Comparison of ENCODE assay signal across 8 cellular contexts in the genomic region with DNA sequence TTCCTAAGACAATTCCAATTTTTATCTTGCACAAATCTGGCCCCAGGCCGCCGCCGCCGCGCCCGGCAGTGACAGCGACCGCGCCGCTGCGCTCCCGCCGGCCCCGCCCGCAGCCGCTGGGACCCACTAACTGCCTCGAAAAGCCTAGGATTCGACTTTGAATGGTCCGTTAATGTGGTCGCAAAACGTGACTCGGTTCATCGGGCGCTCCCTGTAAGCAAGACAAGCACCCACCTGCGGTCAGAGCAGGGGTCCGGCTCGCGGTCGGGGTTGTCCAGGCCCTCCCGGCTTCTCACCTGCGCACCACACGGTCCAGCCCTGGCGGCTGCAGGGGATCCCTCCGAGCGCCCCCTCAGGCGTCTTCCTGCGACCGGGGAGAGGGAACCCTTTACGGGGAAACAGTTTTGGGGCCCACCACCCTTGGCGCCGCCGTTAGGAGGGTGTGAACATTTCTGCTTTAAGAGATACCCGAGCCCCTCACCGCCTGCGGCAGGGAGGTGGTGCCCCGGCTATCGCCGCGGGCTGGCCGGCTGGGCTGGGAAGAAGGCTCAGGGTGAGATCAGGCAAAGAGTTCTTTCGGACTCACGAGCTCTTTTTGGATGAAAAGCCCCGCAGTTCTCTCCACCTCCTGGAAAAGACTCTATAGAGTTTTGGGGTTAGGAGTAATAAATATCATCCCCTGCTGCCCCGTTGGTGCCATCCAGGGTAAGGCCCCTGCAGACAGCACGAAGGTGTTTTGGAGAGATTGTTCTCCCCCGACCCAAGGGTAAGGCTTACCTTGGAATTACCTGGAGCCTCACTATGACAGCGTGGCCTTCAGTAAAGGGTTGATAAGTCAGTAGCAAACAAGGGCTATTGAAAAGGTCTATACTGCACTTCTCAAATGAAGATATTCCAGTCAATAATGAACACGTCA. TPM values are rescaled to one million over a fixed set of nuclear protein-coding genes. Genes with fewer than 3 reads are reported as not detected.
DNase-seq lines count a peak whose midpoint lies in the region; ATAC-seq and TF ChIP-seq lines count a peak whose summit lies in the region.

No MANE protein-coding gene starts in this region.

- no peak for TF ChIP-seq CTCF in breast epithelium (IDR thresholded peaks at IDR 0.05)
- no peak for TF ChIP-seq CTCF in MCF 10A (IDR thresholded peaks at IDR 0.05; ENCODE audit: unreplicated experiment)
- TF ChIP-seq CTCF in activated B cell treated with CpG ODN at 0.5 μM for 24 hours (IDR thresholded peaks at IDR 0.05), result no peak
- no peak for TF ChIP-seq CTCF in gastroesophageal sphincter (IDR thresholded peaks at IDR 0.05)
- TF ChIP-seq CTCF in psoas muscle (IDR thresholded peaks at IDR 0.05), result no peak

- H3K4me3 Mint-ChIP-seq in MCF 10A (ENCODE audit: unreplicated experiment) (no peak overlapping the region), activated B cell treated with CpG ODN at 0.5 μM for 24 hours (peak overlapping the region; percentile 59)

- peaks cover 11% of the 10 kb centered on the region for H3K27me3 Mint-ChIP-seq in MCF 10A (ENCODE audit: insufficient read depth, unreplicated experiment)
- H3K27me3 Mint-ChIP-seq in activated B cell treated with CpG ODN at 0.5 μM for 24 hours, result peaks cover 24% of the 10 kb centered on the region

- CTCF ChIA-PET in MCF 10A (lab: Yijun Ruan, JAX) (interaction anchor here (0.6 kb wide), 1 partner anchor 10 kb away, joined by 4 read pairs; no protein-coding TSS in a partner anchor), activated B cell treated with CpG ODN at 0.5 μM for 24 hours (lab: Charles Lee) (no interaction called here)

- no peak for TF ChIP-seq EP300 in gastroesophageal sphincter (IDR thresholded peaks at IDR 0.05)

- no peaks in the 10 kb centered on the region for H3K36me3 Mint-ChIP-seq in MCF 10A (ENCODE audit: insufficient read depth, unreplicated experiment)
- no peaks in the 10 kb centered on the region for H3K36me3 Mint-ChIP-seq in activated B cell treated with CpG ODN at 0.5 μM for 24 hours (ENCODE audit: low read depth)

- H3K4me1 ChIP-seq in breast epithelium (no peaks in the 10 kb centered on the region), gastroesophageal sphincter (peaks cover 0 to 15% (median 6%) of the 10 kb centered on the region in 3 donors), psoas muscle (no peaks in the 10 kb centered on the region)

- H3K27me3 ChIP-seq in breast epithelium (peaks cover 3 to 29% of the 10 kb centered on the region in 2 donors), gastroesophageal sphincter (peaks cover 59% of the 10 kb centered on the region), psoas muscle (ENCODE audit: insufficient read depth in 3 of 3, low read length in 2 of 3) (peaks cover 2 to 27% (median 3%) of the 10 kb centered on the region in 3 donors)

- H3K9me3 ChIP-seq in breast epithelium, result no peaks in the 10 kb centered on the region
- no peaks in the 10 kb centered on the region for H3K9me3 ChIP-seq in gastroesophageal sphincter
- H3K9me3 ChIP-seq in psoas muscle, result no peaks in the 10 kb centered on the region

- H3K9me3 Mint-ChIP-seq in MCF 10A (ENCODE audit: unreplicated experiment), result no peaks in the 10 kb centered on the region
- H3K9me3 Mint-ChIP-seq in activated B cell treated with CpG ODN at 0.5 μM for 24 hours, result no peaks in the 10 kb centered on the region

- 12 to 13% methylated on average over 3 to 15 of the region's 58 CpGs for WGBS in gastroesophageal sphincter (ENCODE audit: low coverage in 1 of 2), 2 donors
- 3 to 4% (median 3%) methylated on average over 58 of the region's 58 CpGs for WGBS in psoas muscle, 3 donors

- intact Hi-C loops in breast epithelium (cut with DNase I; ENCODE audit: low total_unique reads), result no loop called here
- intact Hi-C loops in MCF 10A (cut with micrococcal nuclease), result no loop called here
- intact Hi-C loops in activated B cell treated with CpG ODN at 0.5 μM for 24 hours (cut with micrococcal nuclease), result no loop called here
- intact Hi-C loops in psoas muscle (cut with DNase I), result no loop called here

- no peaks in the 10 kb centered on the region for H3K4me1 Mint-ChIP-seq in MCF 10A (ENCODE audit: insufficient read depth, unreplicated experiment)
- H3K4me1 Mint-ChIP-seq in activated B cell treated with CpG ODN at 0.5 μM for 24 hours, result peaks cover 4% of the 10 kb centered on the region

- H3K27ac Mint-ChIP-seq in MCF 10A (ENCODE audit: low read depth, unreplicated experiment) (no peak overlapping the region), activated B cell treated with CpG ODN at 0.5 μM for 24 hours (no peak overlapping the region)

- no peaks in the 10 kb centered on the region for H3K36me3 ChIP-seq in breast epithelium
- no peaks in the 10 kb centered on the region for H3K36me3 ChIP-seq in gastroesophageal sphincter
- H3K36me3 ChIP-seq in psoas muscle (ENCODE audit: insufficient read depth in 1 of 2, low read depth in 1 of 2), result no peaks in the 10 kb centered on the region

- ATAC-seq in activated B cell treated with CpG ODN at 0.5 μM for 24 hours (ENCODE audit: low read depth) (peak; percentile 67), gastroesophageal sphincter (peak; percentile 28), psoas muscle (peak; percentile 84 to 96 (median 90)), GM18870 (IDR thresholded peaks at IDR 0.05; ENCODE audit: unreplicated experiment) (no peak), GM21526 (IDR thresholded peaks at IDR 0.05; ENCODE audit: low FRiP score, unreplicated experiment) (no peak)

- DNase-seq in breast epithelium (ENCODE audit: low spot score in 2 of 2) (no peak), MCF 10A (ENCODE audit: unreplicated experiment) (no peak), activated B cell treated with CpG ODN at 0.5 μM for 24 hours (peak; percentile 28), psoas muscle (peak; percentile 39 to 81)
- DNase-seq in central memory CD4-positive, alpha-beta T cell, result no peak

- H3K27ac ChIP-seq in breast epithelium (no peak overlapping the region), gastroesophageal sphincter (no peak overlapping the region), psoas muscle (peak overlapping the region; percentile 43)

- POLR2A ChIA-PET in MCF 10A (lab: Yijun Ruan, JAX) (no interaction called here), activated B cell treated with CpG ODN at 0.5 μM for 24 hours (lab: Charles Lee) (no interaction called here)

- TF ChIP-seq POLR2A in breast epithelium (IDR thresholded peaks at IDR 0.05) (no peak), gastroesophageal sphincter (IDR thresholded peaks at IDR 0.05) (no peak)

- no TSS peak for BruUV-seq in MCF 10A (replicated peaks; lab: Mats Ljungman, UMichigan)

- H3K4me3 ChIP-seq in breast epithelium (peak overlapping the region; percentile 27 to 58 (median 33)), gastroesophageal sphincter (peak overlapping the region in 1 of 2 donors; percentile 43), psoas muscle (peak overlapping the region; percentile 73)

RNA-seq across cellular contexts. Expression of gene FOXJ2, which starts 13.6 kb away (rescaled TPM):
- total RNA-seq in breast epithelium, result 10 to 100 TPM; 11.1 to 14.2 (median 13.4) TPM
- total RNA-seq in MCF 10A (2022), result 19.7 and 21.1 TPM in 2 replicates
- 12.5 and 13.6 TPM in 2 replicates for total RNA-seq in activated B cell treated with CpG ODN at 0.5 μM for 24 hours
- total RNA-seq in gastroesophageal sphincter, result 10 to 100 TPM; 16.4 to 28.2 (median 20.4) TPM
- 10 to 100 TPM; 24.5 to 51.3 (median 37.7) TPM for total RNA-seq in psoas muscle
- polyA plus RNA-seq in psoas muscle, result 10 to 100 TPM in 1 of 3 donors, 1 to 10 TPM in 2; 7.9 to 24.1 (median 9.5) TPM

RNA-seq across cellular contexts. Expression of gene C3AR1, which starts 47.2 kb away (rescaled TPM):
- 10 to 100 TPM in 2 of 3 donors, 1 to 10 TPM in 1; 6.6 to 46.2 (median 17.7) TPM for total RNA-seq in breast epithelium
- not detected in 2 replicates for total RNA-seq in MCF 10A (2022)
- 0.11 and 0.29 TPM in 2 replicates for total RNA-seq in activated B cell treated with CpG ODN at 0.5 μM for 24 hours
- 10 to 100 TPM in 2 of 4 donors, 1 to 10 TPM in 2; 1.6 to 16.7 (median 7.6) TPM for total RNA-seq in gastroesophageal sphincter
- 1 to 10 TPM; 2.9 to 4.9 (median 4.0) TPM for total RNA-seq in psoas muscle
- polyA plus RNA-seq in psoas muscle, result 1 to 10 TPM in 1 of 3 donors, under 1 TPM in 2; 0.82 to 1.4 (median 0.91) TPM

Comparison
In these comparisons a context has a peak if more than half of its experiments do, and no peak if none do; other contexts are left out.
1. DNase-seq: peak in activated B cell treated with CpG ODN at 0.5 μM for 24 hours (single experiment) and psoas muscle (2 of 2); none in breast epithelium (0 of 2), MCF 10A (single experiment) and central memory CD4-positive, alpha-beta T cell (single experiment).
2. ATAC-seq: peak in activated B cell treated with CpG ODN at 0.5 μM for 24 hours (single experiment), gastroesophageal sphincter (single experiment) and psoas muscle (4 of 4); none in GM18870 (single experiment) and GM21526 (single experiment).